ENCODE assay signal across 1 cellular context in the genomic region with DNA sequence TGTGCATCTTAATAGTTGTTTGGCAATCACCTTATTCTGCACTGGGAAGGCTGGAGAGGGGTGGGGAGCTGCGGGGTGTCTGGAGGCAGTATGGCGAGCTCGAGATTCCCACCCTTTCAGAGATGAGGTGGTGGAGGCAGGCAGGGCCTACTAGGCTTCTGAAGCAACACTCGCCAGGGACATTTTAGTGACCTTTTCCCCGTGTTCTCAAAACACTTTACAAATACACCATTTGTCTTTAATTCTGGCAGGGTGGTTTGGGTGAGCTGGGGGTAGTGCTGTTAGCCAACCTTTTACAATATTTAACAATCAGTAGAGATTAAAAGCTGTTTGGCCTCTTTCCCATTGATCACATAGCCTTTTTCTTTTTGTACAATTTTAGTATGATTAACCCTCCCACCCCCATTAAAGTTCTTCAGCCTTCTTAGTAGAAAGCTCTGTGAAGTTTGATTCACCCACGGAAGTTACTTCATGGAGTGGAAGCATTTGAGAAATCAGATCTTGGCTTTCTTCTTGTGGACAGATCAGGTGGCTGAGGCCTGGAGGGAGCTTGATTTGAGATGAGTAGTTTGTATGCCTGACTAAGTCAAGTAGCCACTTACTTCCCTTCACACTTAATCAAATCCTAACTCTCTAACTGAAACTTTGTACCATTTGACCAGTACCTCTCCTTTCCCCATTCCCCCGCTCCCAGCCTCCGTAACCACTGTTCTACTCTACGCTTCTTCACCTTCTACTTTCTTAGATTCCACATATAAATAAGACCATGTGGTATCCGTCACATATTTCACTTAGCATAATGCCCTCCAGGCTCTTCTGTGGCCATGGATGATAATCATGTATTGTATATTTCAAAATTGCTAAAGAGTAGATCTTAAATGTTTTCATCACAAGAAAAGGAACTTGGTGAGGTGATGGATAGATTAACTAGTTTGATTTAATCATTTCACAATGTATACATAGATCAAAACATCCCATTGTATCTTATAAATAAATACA.
A peak's percentile ranks its signal among the peaks of the same experiment; 100 is the strongest.
TF ChIP-seq lines count a peak whose summit lies in the region.

No MANE protein-coding gene starts in this region.

TF ChIP-seq in GM12878, 131 proteins besides CTCF, POLR2A, EP300 and RAD21:
- TF ChIP-seq POLR2AphosphoS5 (IDR thresholded peaks at IDR 0.05; ENCODE audit: low read length) (peak; percentile 29; the same call in 1 of the 2 replicates), SUPT20H (IDR thresholded peaks at IDR 0.05; ENCODE audit: borderline replicate concordance, control insufficient read depth, low read depth, low read length) (no peak), POU2F2 (IDR thresholded peaks at IDR 0.05; ENCODE audit: borderline replicate concordance, low read depth, low read length) (0 out of 3 replicates have a peak, but pooled peaks have one; percentile 7), ZNF274 (IDR thresholded peaks at IDR 0.05; ENCODE audit: insufficient read depth, insufficient read length) (no peak), MTA3 (IDR thresholded peaks at IDR 0.05; ENCODE audit: borderline replicate concordance, low read length) (peak; percentile 53; the same call in 1 of the 2 replicates)
